In the genomic region with DNA sequence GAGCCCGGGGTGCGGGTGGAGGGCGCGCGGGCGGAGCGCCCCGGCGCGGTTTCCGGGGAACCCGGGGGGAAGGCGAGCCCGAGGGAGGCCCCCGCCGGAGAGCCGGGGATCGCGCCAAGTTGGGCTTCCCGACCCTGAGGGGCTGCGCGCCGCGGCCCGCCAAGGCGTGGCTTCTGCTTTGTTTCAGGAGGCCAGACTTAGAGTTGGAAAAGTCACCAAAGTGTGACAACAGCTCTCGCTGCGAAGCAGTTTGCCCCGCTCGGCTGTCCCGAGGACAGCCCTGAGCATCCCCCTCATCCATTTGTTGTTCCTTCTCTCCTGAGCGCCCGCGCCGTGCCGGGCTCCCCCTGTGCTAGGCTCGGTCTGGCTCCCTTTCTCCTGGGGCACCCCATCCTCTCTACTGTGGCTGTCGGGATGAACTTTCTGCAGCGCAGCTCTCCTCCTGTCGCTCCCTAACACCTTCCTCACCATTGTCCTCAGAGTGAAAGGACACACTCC, we compare ENCODE assay signal across 8 cellular contexts. TPM values are rescaled to one million over a fixed set of nuclear protein-coding genes. Genes with fewer than 3 reads are reported as not detected.
A peak's percentile ranks its signal among the peaks of the same experiment; 100 is the strongest.
DNase-seq lines count a peak whose midpoint lies in the region; ATAC-seq and TF ChIP-seq lines count a peak whose summit lies in the region.

No MANE protein-coding gene starts in this region.

- peaks cover 32% of the 10 kb centered on the region for H3K4me1 Mint-ChIP-seq in GM23338
- H3K4me1 Mint-ChIP-seq in naive thymus-derived CD4-positive, alpha-beta T cell: peaks cover 48 to 57% (median 54%) of the 10 kb centered on the region in 7 donors

- H3K27me3 Mint-ChIP-seq in GM23338 (ENCODE audit: insufficient read depth, low read depth, poor library complexity): peaks cover 63% of the 10 kb centered on the region
- peaks cover 0 to 38% (median 0%) of the 10 kb centered on the region in 5 donors for H3K27me3 Mint-ChIP-seq in naive thymus-derived CD4-positive, alpha-beta T cell

- H4K20me1 ChIP-seq in GM23338 (replicated peaks; ENCODE audit: insufficient read depth) (peaks cover 6% of the 10 kb centered on the region), OCI-LY1 (ENCODE audit: insufficient read depth, low read length) (no peaks in the 10 kb centered on the region)

- POLR2A ChIA-PET in naive thymus-derived CD4-positive, alpha-beta T cell (lab: Charles Lee): interaction anchor here (0.8 to 1.9 kb wide), 6 partner anchors 10 to 29 kb away, joined by 3 to 14 read pairs (median 5); no protein-coding TSS in a partner anchor

- CTCF ChIA-PET in naive thymus-derived CD4-positive, alpha-beta T cell (lab: Charles Lee): interaction anchor here (0.9 to 1.8 kb wide), 6 partner anchors 14 to 34 kb away, joined by 3 to 7 read pairs (median 4); no protein-coding TSS in a partner anchor

- H3K4me3 Mint-ChIP-seq in GM23338: peak overlapping the region; percentile 81
- peak overlapping the region; percentile 83 to 99 (median 93) for H3K4me3 Mint-ChIP-seq in naive thymus-derived CD4-positive, alpha-beta T cell

- H3F3A ChIP-seq in GM23338 (replicated peaks; ENCODE audit: low read depth) (peaks cover 7% of the 10 kb centered on the region; the same call in 1 of the 2 replicates), OCI-LY1 (ENCODE audit: insufficient read depth, low read length) (no peaks in the 10 kb centered on the region)

- H3K27ac ChIP-seq in GM23338 (ENCODE audit: low read depth): no peak overlapping the region
- no peak overlapping the region for H3K27ac ChIP-seq in OCI-LY1 (ENCODE audit: low read depth, low read length, poor library complexity, severe bottlenecking)
- peak overlapping the region; percentile 74 for H3K27ac ChIP-seq in naive thymus-derived CD4-positive, alpha-beta T cell (ENCODE audit: low read depth, low read length)

- in situ Hi-C loops in G401 (cut with HindIII; ENCODE audit: low sequenced_read_pairs): no loop called here

- TF ChIP-seq CTCF in GM23338 (conservative IDR thresholded peaks at IDR 0.05; ENCODE audit: low read depth in 2 of 2): no peak
- no peak for TF ChIP-seq CTCF in OCI-LY1 (IDR thresholded peaks at IDR 0.05; ENCODE audit: low read length)

- DNase-seq in G401 (ENCODE audit: low spot score) (peak; percentile 37), GM23338 (ENCODE audit: low spot score) (peak; percentile 47), NCI-H187 (lab: John Stamatoyannopoulos, UW) (no peak), DMS114 treated with DMSO at 0.1 percent for 48 hours (lab: John Stamatoyannopoulos, UW; ENCODE audit: unreplicated experiment) (no peak), MV-4-11 (lab: John Stamatoyannopoulos, UW) (no peak)
- peak in 2 of 9 donors; percentile 26 to 54 for DNase-seq in naive thymus-derived CD4-positive, alpha-beta T cell

- H3K79me2 ChIP-seq in GM23338 (replicated peaks; ENCODE audit: insufficient read depth) (no peaks in the 10 kb centered on the region), OCI-LY1 (ENCODE audit: insufficient read depth, low read length) (no peaks in the 10 kb centered on the region)

- H2AFZ ChIP-seq in GM23338 (peak overlapping the region; percentile 95), OCI-LY1 (ENCODE audit: low read length) (no peak overlapping the region)

- H3K4me2 ChIP-seq in GM23338 (peak overlapping the region; percentile 99), OCI-LY1 (ENCODE audit: low read length) (peak overlapping the region; percentile 71)

- no peak overlapping the region; the same call in 1 of the 2 replicates for H3K27ac Mint-ChIP-seq in GM23338
- peak overlapping the region; percentile 25 to 94 (median 87) for H3K27ac Mint-ChIP-seq in naive thymus-derived CD4-positive, alpha-beta T cell

- H3K4me3 ChIP-seq in GM23338 (peak overlapping the region; percentile 77), OCI-LY1 (ENCODE audit: low read depth, low read length, poor library complexity, severe bottlenecking) (peak overlapping the region; percentile 56), endocrine pancreas (ENCODE audit: control insufficient read depth, insufficient read depth, low read length) (peak overlapping the region; percentile 59)
- peak overlapping the region; percentile 78 for H3K4me3 ChIP-seq in naive thymus-derived CD4-positive, alpha-beta T cell (ENCODE audit: low read length)

- intact Hi-C loops in naive thymus-derived CD4-positive, alpha-beta T cell (cut with micrococcal nuclease): loop anchor here (1.0 to 10.0 kb wide), 10 partner anchors 7 to 1022 kb away; a partner anchor contains a TSS

- peaks cover 29% of the 10 kb centered on the region for H3K4me1 ChIP-seq in GM23338 (ENCODE audit: insufficient read depth)
- H3K4me1 ChIP-seq in OCI-LY1 (ENCODE audit: insufficient read depth, low read length, severe bottlenecking): no peaks in the 10 kb centered on the region
- no peaks in the 10 kb centered on the region for H3K4me1 ChIP-seq in endocrine pancreas (ENCODE audit: control insufficient read depth, insufficient read depth, low read length)
- peaks cover 45 to 54% of the 10 kb centered on the region in 2 donors for H3K4me1 ChIP-seq in naive thymus-derived CD4-positive, alpha-beta T cell (ENCODE audit: control insufficient read depth in 2 of 2, insufficient read depth in 2 of 2, low read length in 2 of 2)

- no peaks in the 10 kb centered on the region for H3K9me3 ChIP-seq in OCI-LY1 (ENCODE audit: low read length)
- no peaks in the 10 kb centered on the region for H3K9me3 ChIP-seq in endocrine pancreas (ENCODE audit: control insufficient read depth, low read length)
- no peaks in the 10 kb centered on the region for H3K9me3 ChIP-seq in naive thymus-derived CD4-positive, alpha-beta T cell (ENCODE audit: control insufficient read depth in 2 of 3, low read length in 3 of 3)

- peaks cover 79% of the 10 kb centered on the region for H3K27me3 ChIP-seq in GM23338 (ENCODE audit: insufficient read depth)
- H3K27me3 ChIP-seq in OCI-LY1 (ENCODE audit: insufficient read depth, low read length): 0 out of 2 replicates have a peak, but pooled peaks cover 3% of the 10 kb centered on the region
- H3K27me3 ChIP-seq in endocrine pancreas (ENCODE audit: control insufficient read depth, insufficient read depth, low read length): no peaks in the 10 kb centered on the region
- H3K27me3 ChIP-seq in naive thymus-derived CD4-positive, alpha-beta T cell (ENCODE audit: control insufficient read depth in 2 of 2, insufficient read depth in 2 of 2, low read length in 2 of 2): no peaks in the 10 kb centered on the region

- H3K9me3 Mint-ChIP-seq in GM23338: no peaks in the 10 kb centered on the region; the same call in 2 of the 3 replicates
- no peaks in the 10 kb centered on the region for H3K9me3 Mint-ChIP-seq in naive thymus-derived CD4-positive, alpha-beta T cell

- H3K9ac ChIP-seq in OCI-LY1 (ENCODE audit: low read length): peak overlapping the region; percentile 54; the same call in 1 of the 2 replicates
- peak overlapping the region; percentile 77 for H3K9ac ChIP-seq in endocrine pancreas (ENCODE audit: control insufficient read depth, insufficient read depth, low read length)

- H3K9me2 ChIP-seq in GM23338 (ENCODE audit: insufficient read depth) (no peaks in the 10 kb centered on the region), OCI-LY1 (ENCODE audit: low read depth, low read length) (no peaks in the 10 kb centered on the region)

- ATAC-seq in GM23338: peak; percentile 12
- ATAC-seq in naive thymus-derived CD4-positive, alpha-beta T cell: peak; percentile 31

- H3K36me3 ChIP-seq in GM23338 (ENCODE audit: insufficient read depth) (no peaks in the 10 kb centered on the region), OCI-LY1 (ENCODE audit: insufficient read depth, low read length) (no peaks in the 10 kb centered on the region), endocrine pancreas (ENCODE audit: control insufficient read depth, insufficient read depth, low read length) (no peaks in the 10 kb centered on the region)
- H3K36me3 ChIP-seq in naive thymus-derived CD4-positive, alpha-beta T cell (ENCODE audit: control insufficient read depth in 2 of 3, insufficient read depth in 3 of 3, low read length in 3 of 3): no peaks in the 10 kb centered on the region

- H3K36me3 Mint-ChIP-seq in GM23338 (ENCODE audit: low read depth): no peaks in the 10 kb centered on the region
- peaks cover 0 to 21% (median 0%) of the 10 kb centered on the region in 5 donors for H3K36me3 Mint-ChIP-seq in naive thymus-derived CD4-positive, alpha-beta T cell

TF ChIP-seq in GM23338, 12 proteins besides CTCF, POLR2A, EP300 and RAD21:
- no peak for TF ChIP-seq NANOG (IDR thresholded peaks at IDR 0.05; ENCODE audit: borderline replicate concordance)
- TF ChIP-seq EZH2 (IDR thresholded peaks at IDR 0.05; ENCODE audit: low read depth, unreplicated experiment): peak; percentile 40
- TF ChIP-seq CREB1 (CRISPR knock-in tag; IDR thresholded peaks at IDR 0.05; ENCODE audit: low read depth): no peak
- no peak for TF ChIP-seq POLR2AphosphoS5 (IDR thresholded peaks at IDR 0.05; ENCODE audit: low read depth)
TF ChIP-seq in GM23338: peak in this region for 1.

RNA-seq across cellular contexts. Expression of a gene that starts 0.4 kb away (rescaled TPM):
- total RNA-seq in G401 (2014; rRNA removed; shearing (Covaris generic)): 15.0 and 19.8 TPM in 2 replicates
- 4.4 and 5.1 TPM in 2 replicates for total RNA-seq in GM23338 (2014; rRNA removed; shearing (Covaris generic))
- polyA plus RNA-seq in GM23338 (2016; fragmentation: Nextera tagmentation; extraction: Ambion mirVana): 5.7 and 7.0 TPM in 2 replicates
- 10 to 100 TPM in 3 of 5 experiments, 1 to 10 TPM in 2; 7.7 to 74.7 (median 18.6) TPM for total RNA-seq in naive thymus-derived CD4-positive, alpha-beta T cell
- 10 to 100 TPM; 38.8 to 68.6 TPM for polyA plus RNA-seq in naive thymus-derived CD4-positive, alpha-beta T cell

RNA-seq across cellular contexts. Expression of a gene that starts 32.2 kb away (rescaled TPM):
- 0.62 TPM in 1 of 2 replicates, not detected in the other for total RNA-seq in G401 (2014; rRNA removed; shearing (Covaris generic))
- total RNA-seq in GM23338 (2014; rRNA removed; shearing (Covaris generic)): 0.14 TPM in 1 of 2 replicates, not detected in the other
- polyA plus RNA-seq in GM23338 (2016; fragmentation: Nextera tagmentation; extraction: Ambion mirVana): not detected in 2 replicates
- total RNA-seq in naive thymus-derived CD4-positive, alpha-beta T cell: 1 to 10 TPM in 1 of 5 experiments, under 1 TPM in 2, not detected in 2; 0.15 to 3.6 (median 0.56) TPM
- under 1 TPM in 1 of 2 donors, not detected in 1; 0.41 TPM for polyA plus RNA-seq in naive thymus-derived CD4-positive, alpha-beta T cell

RNA-seq across cellular contexts. Expression of a gene that starts 53.8 kb away (rescaled TPM):
- total RNA-seq in G401 (2014; rRNA removed; shearing (Covaris generic)): 630 and 665 TPM in 2 replicates
- 259 and 288 TPM in 2 replicates for total RNA-seq in GM23338 (2014; rRNA removed; shearing (Covaris generic))
- 223 and 229 TPM in 2 replicates for polyA plus RNA-seq in GM23338 (2016; fragmentation: Nextera tagmentation; extraction: Ambion mirVana)
- 100 to 1,000 TPM in 1 of 5 experiments, 10 to 100 TPM in 4; 32.2 to 140 (median 69.5) TPM for total RNA-seq in naive thymus-derived CD4-positive, alpha-beta T cell
- polyA plus RNA-seq in naive thymus-derived CD4-positive, alpha-beta T cell: 100 to 1,000 TPM in 1 of 2 donors, 10 to 100 TPM in 1; 72.0 to 114 TPM

Comparison
In these comparisons a context has a peak if more than half of its experiments do, and no peak if none do; other contexts are left out.
1. DNase-seq: peak in G401 (single experiment) and GM23338 (single experiment); none in NCI-H187 (0 of 2), DMS114 treated with DMSO at 0.1 percent for 48 hours (single experiment) and MV-4-11 (single experiment).
2. Peak in every context shown above with its lines, with median percentiles within 50 percentile points of each other: H3K4me3 ChIP-seq.